ENCODE assay signal across 11 cellular contexts in genomic region chr18:25650201-25650941, GRCh38.
A peak's percentile ranks its signal among the peaks of the same experiment; 100 is the strongest.
DNase-seq lines count a peak whose midpoint lies in the region; ATAC-seq and TF ChIP-seq lines count a peak whose summit lies in the region.
"Had no signal": no experiment of that assay in that cellular context is flagged by ENCODE, and none has a peak within 500 bp of the region (broad histone marks: within the 10 kb centered on the region; RNA-seq: fewer than 3 reads in every experiment).

No MANE protein-coding gene starts in this region.

- H3K4me3 Mint-ChIP-seq in activated T-cell treated with anti-CD3 and anti-CD28 coated beads, Interleukin-2, amount 50 U/mL, for 72 hours = no peak overlapping the region

- WGBS in neuronal stem cell (ENCODE audit: extremely low coverage in 2 of 2, insufficient read length in 2 of 2, insufficient replicate concordance in 1 of 2), 2 donors = no CpG with 5 or more reads among the region's 4 CpGs

- no peak overlapping the region for H2BK5ac ChIP-seq in neuronal stem cell (ENCODE audit: low read length)

- H3K4me3 ChIP-seq in GM12865 (ENCODE audit: low read depth, low read length) = no peak overlapping the region
- H3K4me3 ChIP-seq in skeletal muscle tissue (ENCODE audit: low read length in 3 of 3) = no peak overlapping the region
- no peak overlapping the region for H3K4me3 ChIP-seq in neuronal stem cell (ENCODE audit: low read length in 2 of 2)
- H3K4me3 ChIP-seq: suprapubic skin had no signal

- no peak overlapping the region for H3K4ac ChIP-seq in neuronal stem cell (ENCODE audit: low read length)

- H2BK12ac ChIP-seq in neuronal stem cell (ENCODE audit: low read length) = no peak overlapping the region

- H3K4me1 ChIP-seq in skeletal muscle tissue (ENCODE audit: control insufficient read depth in 3 of 3, insufficient read depth in 3 of 3, low read length in 3 of 3) (peaks cover 0 to 2% (median 0%) of the 10 kb centered on the region in 3 donors), neuronal stem cell (ENCODE audit: control insufficient read depth in 2 of 2, insufficient read depth in 1 of 2, low read depth in 1 of 2, low read length in 2 of 2) (peaks cover 0 to 7% of the 10 kb centered on the region in 2 donors)

- no peak overlapping the region for H3K18ac ChIP-seq in neuronal stem cell (ENCODE audit: low read length)

- peak; percentile 8 for DNase-seq in GM12865 (ENCODE audit: low read depth)
- peak; percentile 28 to 74 for DNase-seq in SW 1271 (lab: John Stamatoyannopoulos, UW)
- DNase-seq in fibroblast of the conjunctiva (ENCODE audit: low read depth) = peak; percentile 75
- no peak for DNase-seq in neuronal stem cell (ENCODE audit: low spot score)
- DNase-seq in midbrain (lab: John Stamatoyannopoulos, UW) = no peak
- no peak for DNase-seq in activated T-cell treated with anti-CD3 and anti-CD28 coated beads, Interleukin-2, amount 50 U/mL, for 72 hours
- DNase-seq: activated CD8-positive, alpha-beta memory T cell treated with anti-CD3 and anti-CD28 coated beads for 24 hours; GDM1 had no signal

- H3K36me3 Mint-ChIP-seq in activated T-cell treated with anti-CD3 and anti-CD28 coated beads, Interleukin-2, amount 50 U/mL, for 72 hours (ENCODE audit: insufficient read depth in 2 of 2) = peaks cover 0 to under 1% of the 10 kb centered on the region in 2 donors
- H3K36me3 Mint-ChIP-seq: activated naive CD4-positive, alpha-beta T cell treated with anti-CD3 and anti-CD28 coated beads, Interleukin-2, amount 50 U/mL, for 72 hours had no signal

- no peak overlapping the region for H4K8ac ChIP-seq in neuronal stem cell (ENCODE audit: low read depth, low read length)

- no peaks in the 10 kb centered on the region for H3K9me3 ChIP-seq in skeletal muscle tissue (ENCODE audit: control insufficient read depth in 3 of 3, low read length in 3 of 3)
- H3K9me3 ChIP-seq in neuronal stem cell (replicated peaks in 1 of 2; ENCODE audit: control insufficient read depth in 2 of 2, insufficient read depth in 1 of 2, low read depth in 1 of 2, low read length in 2 of 2) = no peaks in the 10 kb centered on the region
- H3K9me3 ChIP-seq: suprapubic skin had no signal

- TF ChIP-seq CTCF in GM12865 (IDR thresholded peaks at IDR 0.05; ENCODE audit: insufficient read depth, low read depth, low read length, missing control alignments) = no peak

- no peaks in the 10 kb centered on the region for H3K79me1 ChIP-seq in neuronal stem cell (ENCODE audit: low read depth, low read length)

- no peaks in the 10 kb centered on the region for H3K36me3 ChIP-seq in skeletal muscle tissue (ENCODE audit: control insufficient read depth in 3 of 3, insufficient read depth in 3 of 3, low read length in 3 of 3)
- H3K36me3 ChIP-seq in neuronal stem cell (replicated peaks in 1 of 2; ENCODE audit: control insufficient read depth in 2 of 2, insufficient read depth in 2 of 2, low read length in 2 of 2) = no peaks in the 10 kb centered on the region
- H3K36me3 ChIP-seq: suprapubic skin had no signal

- H2BK15ac ChIP-seq in neuronal stem cell (ENCODE audit: low read length) = no peak overlapping the region

- H3K9ac ChIP-seq in skeletal muscle tissue (ENCODE audit: low read depth in 1 of 3, low read length in 3 of 3) (no peak overlapping the region), neuronal stem cell (ENCODE audit: low read depth, low read length, poor library complexity) (no peak overlapping the region)

- no peak overlapping the region for H3K4me2 ChIP-seq in neuronal stem cell (ENCODE audit: insufficient read depth, low read length, poor library complexity, severe bottlenecking)

- no peak overlapping the region for H3K14ac ChIP-seq in neuronal stem cell (ENCODE audit: low read length)

- ATAC-seq in activated T-cell treated with anti-CD3 and anti-CD28 coated beads, Interleukin-2, amount 50 U/mL, for 72 hours (replicated peaks in 1 of 2) = no peak
- ATAC-seq: activated naive CD4-positive, alpha-beta T cell treated with anti-CD3 and anti-CD28 coated beads, Interleukin-2, amount 50 U/mL, for 72 hours had no signal

- no peaks in the 10 kb centered on the region for H3K4me1 Mint-ChIP-seq in activated T-cell treated with anti-CD3 and anti-CD28 coated beads, Interleukin-2, amount 50 U/mL, for 72 hours (ENCODE audit: low read depth)

- H2AFZ ChIP-seq in neuronal stem cell (ENCODE audit: low read length) = no peak overlapping the region

- H3K27me3 Mint-ChIP-seq in activated T-cell treated with anti-CD3 and anti-CD28 coated beads, Interleukin-2, amount 50 U/mL, for 72 hours (ENCODE audit: low read depth) = no peaks in the 10 kb centered on the region

- no peak overlapping the region for H4K91ac ChIP-seq in neuronal stem cell (ENCODE audit: low read depth, low read length, poor library complexity)

- H2AK5ac ChIP-seq in neuronal stem cell (ENCODE audit: low read depth, low read length) = no peak overlapping the region

- H3K23ac ChIP-seq in neuronal stem cell (ENCODE audit: low read depth, low read length, poor library complexity) = no peak overlapping the region

- H3K9me3 Mint-ChIP-seq in activated T-cell treated with anti-CD3 and anti-CD28 coated beads, Interleukin-2, amount 50 U/mL, for 72 hours = peaks cover 2 to 3% of the 10 kb centered on the region in 2 donors

- H2BK120ac ChIP-seq in neuronal stem cell (ENCODE audit: low read depth, low read length) = no peak overlapping the region

- H3K27ac Mint-ChIP-seq in activated T-cell treated with anti-CD3 and anti-CD28 coated beads, Interleukin-2, amount 50 U/mL, for 72 hours = no peak overlapping the region

- H3K27me3 ChIP-seq in skeletal muscle tissue (ENCODE audit: control insufficient read depth in 3 of 3, insufficient read depth in 3 of 3, low read length in 3 of 3) (no peaks in the 10 kb centered on the region), neuronal stem cell (ENCODE audit: control insufficient read depth in 3 of 3, insufficient read depth in 3 of 3, low read depth in 1 of 3, low read length in 3 of 3) (peaks cover 0 to 2% (median 0%) of the 10 kb centered on the region in 3 experiments)
- H3K27me3 ChIP-seq: suprapubic skin had no signal

- peak overlapping the region; percentile 42 for H3K27ac ChIP-seq in skeletal muscle tissue (ENCODE audit: low read depth, low read length)
- no peak overlapping the region for H3K27ac ChIP-seq in neuronal stem cell (replicated peaks; ENCODE audit: low read length)
- H3K27ac ChIP-seq: suprapubic skin had no signal

Comparison
In these comparisons a context has a peak if more than half of its experiments do, and no peak if none do; other contexts are left out.
1. DNase-seq: peak in GM12865 (single experiment), SW 1271 (2 of 2) and fibroblast of the conjunctiva (single experiment); none in neuronal stem cell (single experiment), midbrain (single experiment) and activated T-cell treated with anti-CD3 and anti-CD28 coated beads, Interleukin-2, amount 50 U/mL, for 72 hours (0 of 2).